8 cellular contexts compared by ENCODE assay signal in genomic region chr15:52529940-52530339, GRCh38. TPM values are rescaled to one million over a fixed set of nuclear protein-coding genes. Genes with fewer than 3 reads are reported as not detected.
A peak's percentile ranks its signal among the peaks of the same experiment; 100 is the strongest.
DNase-seq lines count a peak whose midpoint lies in the region; ATAC-seq and TF ChIP-seq lines count a peak whose summit lies in the region.

No MANE protein-coding gene starts in this region.

- CTCF ChIA-PET in MCF 10A (lab: Yijun Ruan, JAX) = interaction anchor here (0.8 to 1.0 kb wide), 2 partner anchors 15 to 17 kb away, joined by 4 to 6 read pairs; no protein-coding TSS in a partner anchor

- H3K27me3 ChIP-seq in right atrium auricular region (no peaks in the 10 kb centered on the region), muscle layer of duodenum (ENCODE audit: low read depth, low read length) (no peaks in the 10 kb centered on the region), uterus (no peaks in the 10 kb centered on the region)

- no TSS peak for BruUV-seq in MCF 10A (replicated peaks; lab: Mats Ljungman, UMichigan)

- POLR2A ChIA-PET in MCF 10A (lab: Yijun Ruan, JAX) = interaction anchor here (0.7 kb wide), 1 partner anchor 57 kb away, joined by 4 read pairs; no protein-coding TSS in a partner anchor

- intact Hi-C loops in Right ventricle myocardium superior (cut with DNase I) = loop anchor here (10.0 kb wide), 1 partner anchor 205 kb away; no protein-coding TSS in a partner anchor
- intact Hi-C loops in MCF 10A (cut with micrococcal nuclease) = loop anchor here (1.0 to 2.0 kb wide), 4 partner anchors 39 to 274 kb away; partner anchors contain the start of gene ARPP19
- intact Hi-C loops in uterus (cut with DNase I; ENCODE audit: low total_unique reads) = no loop called here

- TF ChIP-seq CTCF in right atrium auricular region (IDR thresholded peaks at IDR 0.05) (no peak), MCF 10A (IDR thresholded peaks at IDR 0.05; ENCODE audit: unreplicated experiment) (no peak), uterus (IDR thresholded peaks at IDR 0.05) (no peak)

- TF ChIP-seq POLR2A in uterus (IDR thresholded peaks at IDR 0.05) = no peak

- H3K36me3 ChIP-seq in right atrium auricular region (no peaks in the 10 kb centered on the region), muscle layer of duodenum (ENCODE audit: control insufficient read depth in 1 of 2, insufficient read depth in 2 of 2, low read length in 2 of 2) (no peaks in the 10 kb centered on the region), uterus (no peaks in the 10 kb centered on the region)

- no peaks in the 10 kb centered on the region for H3K4me1 Mint-ChIP-seq in MCF 10A (ENCODE audit: insufficient read depth, unreplicated experiment)

- no peak overlapping the region for H3K27ac Mint-ChIP-seq in MCF 10A (ENCODE audit: low read depth, unreplicated experiment)

- H3K36me3 Mint-ChIP-seq in MCF 10A (ENCODE audit: insufficient read depth, unreplicated experiment) = no peaks in the 10 kb centered on the region

- DNase-seq in right atrium auricular region (ENCODE audit: low spot score) (no peak), Right ventricle myocardium superior (no peak), MCF 10A (ENCODE audit: unreplicated experiment) (no peak), uterus (no peak)
- DNase-seq in effector CD4-positive, alpha-beta T cell = no peak

- no peak for ATAC-seq in Right ventricle myocardium superior (ENCODE audit: poor library complexity)
- ATAC-seq in GM21786 (IDR thresholded peaks at IDR 0.05; ENCODE audit: unreplicated experiment) = no peak
- no peak for ATAC-seq in GM19467 (IDR thresholded peaks at IDR 0.05; ENCODE audit: unreplicated experiment)

- H3K27ac ChIP-seq in right atrium auricular region = peak overlapping the region in 1 of 2 donors; percentile 88
- no peak overlapping the region for H3K27ac ChIP-seq in muscle layer of duodenum (ENCODE audit: low read length)
- peak overlapping the region; percentile 79 to 92 for H3K27ac ChIP-seq in uterus

- H3K9me3 ChIP-seq in right atrium auricular region = no peaks in the 10 kb centered on the region
- no peaks in the 10 kb centered on the region for H3K9me3 ChIP-seq in muscle layer of duodenum (ENCODE audit: control insufficient read depth in 1 of 2, low read length in 2 of 2)
- H3K9me3 ChIP-seq in uterus = no peaks in the 10 kb centered on the region

- H3K4me1 ChIP-seq in right atrium auricular region (peaks cover 0 to 17% of the 10 kb centered on the region in 2 donors), muscle layer of duodenum (ENCODE audit: control insufficient read depth in 1 of 2, insufficient read depth in 2 of 2, low read length in 2 of 2) (peaks cover 3 to 8% of the 10 kb centered on the region in 2 donors), uterus (no peaks in the 10 kb centered on the region)

- no peaks in the 10 kb centered on the region for H3K9me3 Mint-ChIP-seq in MCF 10A (ENCODE audit: unreplicated experiment)

- H3K4me3 Mint-ChIP-seq in MCF 10A (ENCODE audit: unreplicated experiment) = peak overlapping the region; percentile 78

- H3K27me3 Mint-ChIP-seq in MCF 10A (ENCODE audit: insufficient read depth, unreplicated experiment) = no peaks in the 10 kb centered on the region

- H3K4me3 ChIP-seq in right atrium auricular region (peak overlapping the region; percentile 63 to 89), muscle layer of duodenum (ENCODE audit: low read depth in 1 of 2, low read length in 2 of 2) (peak overlapping the region; percentile 78 to 90), uterus (no peak overlapping the region)

RNA-seq across cellular contexts. Expression of gene MYO5A, which starts 1.3 kb away (rescaled TPM):
- total RNA-seq in right atrium auricular region (10 to 100 TPM; 12.3 to 21.5 TPM), Right ventricle myocardium superior (7.4 TPM), MCF 10A (2022) (28.9 and 35.7 TPM in 2 replicates), uterus (10 to 100 TPM; 10.3 to 26.0 (median 22.7) TPM)

RNA-seq across cellular contexts. Expression of gene ARPP19, which starts 38.9 kb away (rescaled TPM):
- 10 to 100 TPM; 82.7 to 94.3 TPM for total RNA-seq in right atrium auricular region
- 149 TPM for total RNA-seq in Right ventricle myocardium superior
- total RNA-seq in MCF 10A (2022) = 172 and 213 TPM in 2 replicates
- 100 to 1,000 TPM in 2 of 4 donors, 10 to 100 TPM in 2; 45.3 to 250 (median 129) TPM for total RNA-seq in uterus

Comparison
In these comparisons a context has a peak if more than half of its experiments do, and no peak if none do; other contexts are left out.
1. H3K4me3 ChIP-seq: peak in right atrium auricular region (2 of 2) and muscle layer of duodenum (2 of 2); none in uterus (0 of 2).